Comparison of ENCODE assay signal across 8 cellular contexts in genomic region chr1:221203224-221204054, GRCh38.
DNase-seq lines count a peak whose midpoint lies in the region; ATAC-seq and TF ChIP-seq lines count a peak whose summit lies in the region.

No MANE protein-coding gene starts in this region.

- H3K27ac ChIP-seq in PC-3 (ENCODE audit: low read length) (peak overlapping the region; percentile 8; the same call in 1 of the 2 replicates), foreskin keratinocyte (no peak overlapping the region), substantia nigra (ENCODE audit: low read depth, low read length, poor library complexity, severe bottlenecking) (no peak overlapping the region)

- no TSS peak for BruUV-seq in PC-3 (replicated peaks; lab: Mats Ljungman, UMichigan)

- H3K36me3 ChIP-seq in PC-3 (ENCODE audit: low read depth, low read length) = no peaks in the 10 kb centered on the region

- no peaks in the 10 kb centered on the region for H3K9me2 ChIP-seq in PC-3 (replicated peaks; ENCODE audit: low read length)

- H3K27me3 ChIP-seq in PC-3 (ENCODE audit: low read length) (no peaks in the 10 kb centered on the region), foreskin keratinocyte (no peaks in the 10 kb centered on the region)

- POLR2A ChIA-PET in PC-3 (lab: Charles Lee; ENCODE audit: unreplicated experiment) = interaction anchor here (0.6 kb wide), 1 partner anchor 39 kb away, joined by 3 read pairs; no protein-coding TSS in a partner anchor

- H3K79me2 ChIP-seq in PC-3 (ENCODE audit: low read length) = no peaks in the 10 kb centered on the region

- ATAC-seq in GM18909 (IDR thresholded peaks at IDR 0.05; ENCODE audit: poor library complexity, unreplicated experiment) (peak; percentile 87), PC-3 (peak; percentile 95), foreskin keratinocyte (peak; percentile 71)
- ATAC-seq in activated T-cell treated with anti-CD3 and anti-CD28 coated beads, Interleukin-2, amount 50 U/mL, for 72 hours (replicated peaks in 1 of 2) = peak in 1 of 2 donors; percentile 36

- peak overlapping the region; percentile 4; the same call in 1 of the 2 replicates for H3K9ac ChIP-seq in PC-3 (ENCODE audit: low read length)

- CTCF ChIA-PET in PC-3 (lab: Charles Lee) = interaction anchor here (0.5 to 1.4 kb wide), 15 partner anchors 11 to 417 kb away, joined by 3 to 8 read pairs (median 4); partner anchors contain the start of genes HLX and MTARC1

- no peak overlapping the region for H3K4me3 Mint-ChIP-seq in activated T-cell treated with anti-CD3 and anti-CD28 coated beads, Interleukin-2, amount 50 U/mL, for 72 hours

- H3K4me1 Mint-ChIP-seq in activated T-cell treated with anti-CD3 and anti-CD28 coated beads, Interleukin-2, amount 50 U/mL, for 72 hours (ENCODE audit: low read depth) = no peaks in the 10 kb centered on the region

- H3K9me3 ChIP-seq in PC-3 (ENCODE audit: low read length) = no peaks in the 10 kb centered on the region

- H3K4me2 ChIP-seq in PC-3 (ENCODE audit: low read length) = peak overlapping the region; percentile 24; the same call in 1 of the 2 replicates

- no peaks in the 10 kb centered on the region for H4K20me1 ChIP-seq in PC-3 (ENCODE audit: low read length)

- peak; percentile 87 for TF ChIP-seq CTCF in PC-3 (conservative IDR thresholded peaks at IDR 0.05; ENCODE audit: low read depth, low read length)
- TF ChIP-seq CTCF in foreskin keratinocyte (conservative IDR thresholded peaks at IDR 0.05) = peak; percentile 75

- H3K9me3 Mint-ChIP-seq in activated T-cell treated with anti-CD3 and anti-CD28 coated beads, Interleukin-2, amount 50 U/mL, for 72 hours = peaks cover 0 to 2% of the 10 kb centered on the region in 2 donors

- peak; percentile 82 for DNase-seq in Ammon's horn (ENCODE audit: low spot score)
- DNase-seq in HK-2 (ENCODE audit: unreplicated experiment) = peak; percentile 84
- peak; percentile 94 for DNase-seq in PC-3
- peak; percentile 69 to 81 for DNase-seq in activated T-cell treated with anti-CD3 and anti-CD28 coated beads, Interleukin-2, amount 50 U/mL, for 72 hours
- peak in 1 of 2 donors; percentile 20 for DNase-seq in foreskin keratinocyte
- DNase-seq in non-pigmented ciliary epithelial cell (ENCODE audit: low read depth) = peak; percentile 31
- peak in 42 of 49 donors; percentile 2 to 75 (median 38) for DNase-seq in substantia nigra (lab: John Stamatoyannopoulos, UW)

- peaks cover 17% of the 10 kb centered on the region for H3K4me1 ChIP-seq in PC-3 (ENCODE audit: insufficient read depth, low read length)
- no peaks in the 10 kb centered on the region for H3K4me1 ChIP-seq in foreskin keratinocyte

- H3K4me3 ChIP-seq in PC-3 (ENCODE audit: low read length) = no peak overlapping the region

- no peak overlapping the region for H3K27ac Mint-ChIP-seq in activated T-cell treated with anti-CD3 and anti-CD28 coated beads, Interleukin-2, amount 50 U/mL, for 72 hours

- H3K36me3 Mint-ChIP-seq in activated T-cell treated with anti-CD3 and anti-CD28 coated beads, Interleukin-2, amount 50 U/mL, for 72 hours (ENCODE audit: insufficient read depth in 2 of 2) = no peaks in the 10 kb centered on the region

- H2AFZ ChIP-seq in PC-3 (ENCODE audit: low read length) = no peak overlapping the region

- intact Hi-C loops in PC-3 (cut with micrococcal nuclease) = loop anchor here (1.0 to 5.0 kb wide), 11 partner anchors 37 to 391 kb away; partner anchors contain the start of gene HLX

- no peaks in the 10 kb centered on the region for H3F3A ChIP-seq in PC-3 (ENCODE audit: low read length, unreplicated experiment)

- peaks cover 7% of the 10 kb centered on the region for H3K27me3 Mint-ChIP-seq in activated T-cell treated with anti-CD3 and anti-CD28 coated beads, Interleukin-2, amount 50 U/mL, for 72 hours (ENCODE audit: low read depth)
